In genomic region chr13:39811696-39812095, GRCh38 we compare ENCODE assay signal across 1 cellular context.
TF ChIP-seq lines count a peak whose summit lies in the region.

No MANE protein-coding gene starts in this region.

TF ChIP-seq in HepG2, 621 proteins besides CTCF, POLR2A, EP300 and RAD21 (continued from another document):
- no peak for TF ChIP-seq ZNF224 (CRISPR knock-in tag; IDR thresholded peaks at IDR 0.05)
- TF ChIP-seq ZNF264 (CRISPR knock-in tag; IDR thresholded peaks at IDR 0.05): no peak
- TF ChIP-seq MED8 (CRISPR knock-in tag; IDR thresholded peaks at IDR 0.05; ENCODE audit: insufficient replicate concordance): no peak
- TF ChIP-seq HOXA9 (CRISPR knock-in tag; IDR thresholded peaks at IDR 0.05; ENCODE audit: borderline replicate concordance): no peak
- TF ChIP-seq ZMAT3 (CRISPR knock-in tag; conservative IDR thresholded peaks at IDR 0.05): no peak
- TF ChIP-seq JARID2 (CRISPR knock-in tag; IDR thresholded peaks at IDR 0.05; ENCODE audit: insufficient replicate concordance): no peak
- TF ChIP-seq XBP1 (CRISPR knock-in tag; IDR thresholded peaks at IDR 0.05): no peak
- TF ChIP-seq PRDM4 (CRISPR knock-in tag; IDR thresholded peaks at IDR 0.05; ENCODE audit: borderline replicate concordance): no peak
- TF ChIP-seq ZFAT (CRISPR knock-in tag; conservative IDR thresholded peaks at IDR 0.05): no peak
- TF ChIP-seq DNMT3B (CRISPR knock-in tag; conservative IDR thresholded peaks at IDR 0.05): no peak
- no peak for TF ChIP-seq CSRNP1 (CRISPR knock-in tag; IDR thresholded peaks at IDR 0.05)
- no peak for TF ChIP-seq POLR2AphosphoS2 (IDR thresholded peaks at IDR 0.05; ENCODE audit: low read depth, low read length)
- TF ChIP-seq ZNF619 (CRISPR knock-in tag; IDR thresholded peaks at IDR 0.05): no peak
